Comparison of ENCODE assay signal across 1 cellular context in genomic region chr9:36258170-36258988, GRCh38.
TF ChIP-seq lines count a peak whose summit lies in the region.

A gene with protein sequence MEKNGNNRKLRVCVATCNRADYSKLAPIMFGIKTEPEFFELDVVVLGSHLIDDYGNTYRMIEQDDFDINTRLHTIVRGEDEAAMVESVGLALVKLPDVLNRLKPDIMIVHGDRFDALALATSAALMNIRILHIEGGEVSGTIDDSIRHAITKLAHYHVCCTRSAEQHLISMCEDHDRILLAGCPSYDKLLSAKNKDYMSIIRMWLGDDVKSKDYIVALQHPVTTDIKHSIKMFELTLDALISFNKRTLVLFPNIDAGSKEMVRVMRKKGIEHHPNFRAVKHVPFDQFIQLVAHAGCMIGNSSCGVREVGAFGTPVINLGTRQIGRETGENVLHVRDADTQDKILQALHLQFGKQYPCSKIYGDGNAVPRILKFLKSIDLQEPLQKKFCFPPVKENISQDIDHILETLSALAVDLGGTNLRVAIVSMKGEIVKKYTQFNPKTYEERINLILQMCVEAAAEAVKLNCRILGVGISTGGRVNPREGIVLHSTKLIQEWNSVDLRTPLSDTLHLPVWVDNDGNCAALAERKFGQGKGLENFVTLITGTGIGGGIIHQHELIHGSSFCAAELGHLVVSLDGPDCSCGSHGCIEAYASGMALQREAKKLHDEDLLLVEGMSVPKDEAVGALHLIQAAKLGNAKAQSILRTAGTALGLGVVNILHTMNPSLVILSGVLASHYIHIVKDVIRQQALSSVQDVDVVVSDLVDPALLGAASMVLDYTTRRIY (minus strand): TSS chr9:36258448. CDS start chr9:36249355, 9,093 bp downstream.

TF ChIP-seq in GM12878, 131 proteins besides CTCF, POLR2A, EP300 and RAD21 (continued from another document):
- TF ChIP-seq ZNF687 (IDR thresholded peaks at IDR 0.05), result 0 out of 2 replicates have a peak, but pooled peaks have one; percentile 51
- TF ChIP-seq HDAC2 (IDR thresholded peaks at IDR 0.05), result no peak
- peak; percentile 22; the same call in 1 of the 2 replicates for TF ChIP-seq SREBF1 (IDR thresholded peaks at IDR 0.05; ENCODE audit: low read length)
- TF ChIP-seq TARDBP (IDR thresholded peaks at IDR 0.05; ENCODE audit: borderline replicate concordance), result peak; percentile 72; the same call in 1 of the 2 replicates
- peak; percentile 43; the same call in 1 of the 2 replicates for TF ChIP-seq SMAD5 (IDR thresholded peaks at IDR 0.05; ENCODE audit: low read depth)
- TF ChIP-seq CREB1 (IDR thresholded peaks at IDR 0.05; ENCODE audit: low read depth), result peak; percentile 95
- TF ChIP-seq, protein P1, sequence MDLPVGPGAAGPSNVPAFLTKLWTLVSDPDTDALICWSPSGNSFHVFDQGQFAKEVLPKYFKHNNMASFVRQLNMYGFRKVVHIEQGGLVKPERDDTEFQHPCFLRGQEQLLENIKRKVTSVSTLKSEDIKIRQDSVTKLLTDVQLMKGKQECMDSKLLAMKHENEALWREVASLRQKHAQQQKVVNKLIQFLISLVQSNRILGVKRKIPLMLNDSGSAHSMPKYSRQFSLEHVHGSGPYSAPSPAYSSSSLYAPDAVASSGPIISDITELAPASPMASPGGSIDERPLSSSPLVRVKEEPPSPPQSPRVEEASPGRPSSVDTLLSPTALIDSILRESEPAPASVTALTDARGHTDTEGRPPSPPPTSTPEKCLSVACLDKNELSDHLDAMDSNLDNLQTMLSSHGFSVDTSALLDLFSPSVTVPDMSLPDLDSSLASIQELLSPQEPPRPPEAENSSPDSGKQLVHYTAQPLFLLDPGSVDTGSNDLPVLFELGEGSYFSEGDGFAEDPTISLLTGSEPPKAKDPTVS (IDR thresholded peaks at IDR 0.05; ENCODE audit: low read depth, low read length), result no peak
- TF ChIP-seq MXI1 (IDR thresholded peaks at IDR 0.05; ENCODE audit: low read depth, low read length), result no peak
- TF ChIP-seq, protein P2, sequence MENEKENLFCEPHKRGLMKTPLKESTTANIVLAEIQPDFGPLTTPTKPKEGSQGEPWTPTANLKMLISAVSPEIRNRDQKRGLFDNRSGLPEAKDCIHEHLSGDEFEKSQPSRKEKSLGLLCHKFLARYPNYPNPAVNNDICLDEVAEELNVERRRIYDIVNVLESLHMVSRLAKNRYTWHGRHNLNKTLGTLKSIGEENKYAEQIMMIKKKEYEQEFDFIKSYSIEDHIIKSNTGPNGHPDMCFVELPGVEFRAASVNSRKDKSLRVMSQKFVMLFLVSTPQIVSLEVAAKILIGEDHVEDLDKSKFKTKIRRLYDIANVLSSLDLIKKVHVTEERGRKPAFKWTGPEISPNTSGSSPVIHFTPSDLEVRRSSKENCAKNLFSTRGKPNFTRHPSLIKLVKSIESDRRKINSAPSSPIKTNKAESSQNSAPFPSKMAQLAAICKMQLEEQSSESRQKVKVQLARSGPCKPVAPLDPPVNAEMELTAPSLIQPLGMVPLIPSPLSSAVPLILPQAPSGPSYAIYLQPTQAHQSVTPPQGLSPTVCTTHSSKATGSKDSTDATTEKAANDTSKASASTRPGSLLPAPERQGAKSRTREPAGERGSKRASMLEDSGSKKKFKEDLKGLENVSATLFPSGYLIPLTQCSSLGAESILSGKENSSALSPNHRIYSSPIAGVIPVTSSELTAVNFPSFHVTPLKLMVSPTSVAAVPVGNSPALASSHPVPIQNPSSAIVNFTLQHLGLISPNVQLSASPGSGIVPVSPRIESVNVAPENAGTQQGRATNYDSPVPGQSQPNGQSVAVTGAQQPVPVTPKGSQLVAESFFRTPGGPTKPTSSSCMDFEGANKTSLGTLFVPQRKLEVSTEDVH (IDR thresholded peaks at IDR 0.05; ENCODE audit: low read depth, partially characterized antibody), result no peak
- 0 out of 2 replicates have a peak, but pooled peaks have one; percentile 38 for TF ChIP-seq DPF2 (IDR thresholded peaks at IDR 0.05)
TF ChIP-seq in GM12878: peak in this region for 66.
